ENCODE assay signal across 9 cellular contexts in the genomic region with DNA sequence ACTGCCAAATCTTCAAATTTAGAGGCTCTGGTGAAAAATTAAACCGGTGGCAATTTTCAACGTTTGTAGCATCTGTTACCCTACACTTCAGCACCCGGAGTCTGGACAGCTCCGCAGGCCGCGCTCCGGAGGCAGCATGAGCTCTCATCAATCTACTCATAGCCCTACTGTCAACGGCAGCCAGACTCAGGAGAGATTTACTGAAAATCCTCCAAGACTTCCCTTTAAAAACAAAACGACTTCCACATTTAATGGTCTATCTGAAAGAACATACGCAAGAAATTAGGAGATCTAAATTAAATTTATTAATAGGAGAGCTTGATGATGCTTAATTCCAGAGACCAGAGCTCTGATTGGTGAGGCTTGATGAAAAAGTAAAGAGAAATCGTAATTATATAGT. TPM values are rescaled to one million over a fixed set of nuclear protein-coding genes. Genes with fewer than 3 reads are reported as not detected.
A peak's percentile ranks its signal among the peaks of the same experiment; 100 is the strongest.
DNase-seq lines count a peak whose midpoint lies in the region; ATAC-seq lines count a peak whose summit lies in the region.
"Had no signal": no experiment of that assay in that cellular context is flagged by ENCODE, and none has a peak within 500 bp of the region (broad histone marks: within the 10 kb centered on the region; RNA-seq: fewer than 3 reads in every experiment).

No MANE protein-coding gene starts in this region.

- no peak for ATAC-seq in CD4-positive, CD25-positive, alpha-beta regulatory T cell (ENCODE audit: low read depth in 2 of 2)
- ATAC-seq in left cardiac atrium, result no peak
- ATAC-seq in HG03196 (IDR thresholded peaks at IDR 0.05; ENCODE audit: unreplicated experiment), result no peak

- H3K27me3 ChIP-seq in CD4-positive, CD25-positive, alpha-beta regulatory T cell (ENCODE audit: control insufficient read depth, insufficient read depth, low read length), result peaks cover 13% of the 10 kb centered on the region

- H3K4me3 ChIP-seq in CD4-positive, CD25-positive, alpha-beta regulatory T cell (ENCODE audit: low read depth, low read length), result no peak overlapping the region

- peaks cover 79% of the 10 kb centered on the region for H3K27me3 Mint-ChIP-seq in CD4-positive, CD25-positive, alpha-beta regulatory T cell
- H3K27me3 Mint-ChIP-seq in activated CD4-positive, alpha-beta memory T cell treated with anti-CD3 and anti-CD28 coated beads, Interleukin-2, amount 10 ng/mL, durations not matched to agents 7 days and 5 days, result peaks cover 58% of the 10 kb centered on the region

- H3K9me3 Mint-ChIP-seq in CD4-positive, CD25-positive, alpha-beta regulatory T cell, result peaks cover 0 to 7% (median 4%) of the 10 kb centered on the region in 7 donors
- peaks cover 3% of the 10 kb centered on the region for H3K9me3 Mint-ChIP-seq in activated CD4-positive, alpha-beta memory T cell treated with anti-CD3 and anti-CD28 coated beads, Interleukin-2, amount 10 ng/mL, durations not matched to agents 7 days and 5 days

- H3K27ac Mint-ChIP-seq in CD4-positive, CD25-positive, alpha-beta regulatory T cell, result no peak overlapping the region
- H3K27ac Mint-ChIP-seq in activated CD4-positive, alpha-beta memory T cell treated with anti-CD3 and anti-CD28 coated beads, Interleukin-2, amount 10 ng/mL, durations not matched to agents 7 days and 5 days, result no peak overlapping the region

- CTCF ChIA-PET in activated CD4-positive, alpha-beta memory T cell treated with anti-CD3 and anti-CD28 coated beads, Interleukin-2, amount 10 ng/mL, durations not matched to agents 7 days and 5 days (lab: Charles Lee), result no interaction called here

- H3K4me1 ChIP-seq in CD4-positive, CD25-positive, alpha-beta regulatory T cell (ENCODE audit: control insufficient read depth, insufficient read depth, low read length, poor library complexity, severe bottlenecking), result peaks cover 23% of the 10 kb centered on the region

- intact Hi-C loops in left cardiac atrium (cut with DNase I), result no loop called here

- H3K36me3 Mint-ChIP-seq in CD4-positive, CD25-positive, alpha-beta regulatory T cell, result no peaks in the 10 kb centered on the region
- H3K36me3 Mint-ChIP-seq in activated CD4-positive, alpha-beta memory T cell treated with anti-CD3 and anti-CD28 coated beads, Interleukin-2, amount 10 ng/mL, durations not matched to agents 7 days and 5 days (ENCODE audit: low read depth), result peaks cover 11% of the 10 kb centered on the region

- H3K4me1 Mint-ChIP-seq in CD4-positive, CD25-positive, alpha-beta regulatory T cell, result peaks cover 0 to 22% (median 7%) of the 10 kb centered on the region in 4 donors
- peaks cover 17% of the 10 kb centered on the region for H3K4me1 Mint-ChIP-seq in activated CD4-positive, alpha-beta memory T cell treated with anti-CD3 and anti-CD28 coated beads, Interleukin-2, amount 10 ng/mL, durations not matched to agents 7 days and 5 days

- peak in 2 of 3 donors; percentile 23 to 38 for DNase-seq in CD4-positive, CD25-positive, alpha-beta regulatory T cell
- DNase-seq in Kasumi-1 (lab: John Stamatoyannopoulos, UW), result peak; percentile 56 to 58
- peak; percentile 53 for DNase-seq in activated CD4-positive, alpha-beta memory T cell treated with anti-CD3 and anti-CD28 coated beads, Interleukin-2, amount 10 ng/mL, durations not matched to agents 7 days and 5 days
- DNase-seq in left cardiac atrium, result peak; percentile 61
- DNase-seq in stimulated activated CD4-positive, alpha-beta T cell treated with anti-CD3 and anti-CD28 coated beads, Interleukin-2, amount 100 ng/mL, for 48 hours, result peak; percentile 45 to 51
- DNase-seq in effector CD4-positive, alpha-beta T cell, result no peak
- DNase-seq in NCI-H1092 treated with DMSO at 0.1 percent for 48 hours (lab: John Stamatoyannopoulos, UW), result no peak

- no peaks in the 10 kb centered on the region for H3K36me3 ChIP-seq in CD4-positive, CD25-positive, alpha-beta regulatory T cell (ENCODE audit: control insufficient read depth, insufficient read depth, low read length)

- no peak overlapping the region for H3K4me3 Mint-ChIP-seq in CD4-positive, CD25-positive, alpha-beta regulatory T cell
- peak overlapping the region; percentile 3 for H3K4me3 Mint-ChIP-seq in activated CD4-positive, alpha-beta memory T cell treated with anti-CD3 and anti-CD28 coated beads, Interleukin-2, amount 10 ng/mL, durations not matched to agents 7 days and 5 days

- POLR2A ChIA-PET in activated CD4-positive, alpha-beta memory T cell treated with anti-CD3 and anti-CD28 coated beads, Interleukin-2, amount 10 ng/mL, durations not matched to agents 7 days and 5 days (lab: Charles Lee), result interaction anchor here (0.5 kb wide), 1 partner anchor 30 kb away, joined by 3 read pairs; no protein-coding TSS in a partner anchor

- no peaks in the 10 kb centered on the region for H3K9me3 ChIP-seq in CD4-positive, CD25-positive, alpha-beta regulatory T cell (ENCODE audit: control insufficient read depth in 2 of 2, low read length in 2 of 2)

- H3K27ac ChIP-seq in CD4-positive, CD25-positive, alpha-beta regulatory T cell (ENCODE audit: insufficient read depth, low read length, poor library complexity, severe bottlenecking), result no peak overlapping the region
- H3K27ac ChIP-seq: parathyroid adenoma had no signal

RNA-seq across cellular contexts. Expression of a gene that starts 1.0 kb away (rescaled TPM):
- not detected for total RNA-seq in CD4-positive, CD25-positive, alpha-beta regulatory T cell
- polyA plus RNA-seq in CD4-positive, CD25-positive, alpha-beta regulatory T cell, result not detected
- total RNA-seq in activated CD4-positive, alpha-beta memory T cell treated with anti-CD3 and anti-CD28 coated beads, Interleukin-2, amount 10 ng/mL, durations not matched to agents 7 days and 5 days, result not detected
- under 1 TPM; 0.24 to 0.42 TPM for total RNA-seq in left cardiac atrium

Comparison
In these comparisons a context has a peak if more than half of its experiments do, and no peak if none do; other contexts are left out.
1. DNase-seq: peak in CD4-positive, CD25-positive, alpha-beta regulatory T cell (2 of 3), Kasumi-1 (2 of 2), activated CD4-positive, alpha-beta memory T cell treated with anti-CD3 and anti-CD28 coated beads, Interleukin-2, amount 10 ng/mL, durations not matched to agents 7 days and 5 days (single experiment), left cardiac atrium (single experiment) and stimulated activated CD4-positive, alpha-beta T cell treated with anti-CD3 and anti-CD28 coated beads, Interleukin-2, amount 100 ng/mL, for 48 hours (2 of 2); none in effector CD4-positive, alpha-beta T cell (single experiment) and NCI-H1092 treated with DMSO at 0.1 percent for 48 hours (single experiment).